In genomic region chr17:40779181-40779909, GRCh38 we compare ENCODE assay signal across 12 cellular contexts. TPM values are rescaled to one million over a fixed set of nuclear protein-coding genes. Genes with fewer than 3 reads are reported as not detected.
DNase-seq lines count a peak whose midpoint lies in the region; ATAC-seq and TF ChIP-seq lines count a peak whose summit lies in the region.
"Had no signal": no experiment of that assay in that cellular context is flagged by ENCODE, and none has a peak within 500 bp of the region (broad histone marks: within the 10 kb centered on the region; RNA-seq: fewer than 3 reads in every experiment).

No MANE protein-coding gene starts in this region.

- no peaks in the 10 kb centered on the region for H3K27me3 ChIP-seq in thyroid gland

- H3K36me3 Mint-ChIP-seq in activated CD8-positive, alpha-beta memory T cell treated with anti-CD3 and anti-CD28 coated beads, Interleukin-2, amount 10 ng/mL, durations not matched to agents 7 days and 5 days, result no peaks in the 10 kb centered on the region

- no peaks in the 10 kb centered on the region for H3K9me3 ChIP-seq in thyroid gland

- no peak overlapping the region for H3K27ac ChIP-seq in thyroid gland
- H3K27ac ChIP-seq: C4-2B had no signal

- no peaks in the 10 kb centered on the region for H3K4me1 Mint-ChIP-seq in activated CD8-positive, alpha-beta memory T cell treated with anti-CD3 and anti-CD28 coated beads, Interleukin-2, amount 10 ng/mL, durations not matched to agents 7 days and 5 days
- H3K4me1 Mint-ChIP-seq: central memory CD8-positive, alpha-beta T cell had no signal

- TF ChIP-seq POLR2A in thyroid gland (IDR thresholded peaks at IDR 0.05), result no peak

- no peak overlapping the region for H3K27ac Mint-ChIP-seq in activated CD8-positive, alpha-beta memory T cell treated with anti-CD3 and anti-CD28 coated beads, Interleukin-2, amount 10 ng/mL, durations not matched to agents 7 days and 5 days

- H3K36me3 ChIP-seq in thyroid gland, result no peaks in the 10 kb centered on the region

- 11 to 14% methylated on average over 35 to 37 of the region's 37 CpGs for WGBS in thyroid gland, 2 donors

- TF ChIP-seq CTCF in thyroid gland (IDR thresholded peaks at IDR 0.05), result no peak

- peaks cover 73% of the 10 kb centered on the region for H3K27me3 Mint-ChIP-seq in activated CD8-positive, alpha-beta memory T cell treated with anti-CD3 and anti-CD28 coated beads, Interleukin-2, amount 10 ng/mL, durations not matched to agents 7 days and 5 days

- intact Hi-C loops in thyroid gland (cut with DNase I), result no loop called here

- no peak for ATAC-seq in activated CD8-positive, alpha-beta memory T cell treated with anti-CD3 and anti-CD28 coated beads, Interleukin-2, amount 10 ng/mL, durations not matched to agents 7 days and 5 days
- ATAC-seq: left colon had no signal

- DNase-seq in activated CD8-positive, alpha-beta memory T cell treated with anti-CD3 and anti-CD28 coated beads, Interleukin-2, amount 10 ng/mL, durations not matched to agents 7 days and 5 days, result no peak
- DNase-seq in activated CD8-positive, alpha-beta memory T cell treated with anti-CD3 and anti-CD28 coated beads, Interleukin-2, amount 50 U/mL, for 48 hours, result no peak
- DNase-seq in activated T-cell treated with anti-CD3 and anti-CD28 coated beads for 48 hours (ENCODE audit: low read depth), result peak; percentile 16
- peak; percentile 48 for DNase-seq in iPS-NIHi11 (ENCODE audit: low spot score)
- DNase-seq in thyroid gland, result peak; percentile 70 to 76
- DNase-seq in middle frontal gyrus (ENCODE audit: extremely low spot score, low spot score), result no peak
- DNase-seq in NCI-H146 (lab: John Stamatoyannopoulos, UW), result no peak
- DNase-seq in GM03348 (ENCODE audit: low spot score), result no peak
- DNase-seq: NCI-H2081 treated with DMSO at 0.1 percent for 48 hours had no signal

- CTCF ChIA-PET in activated CD8-positive, alpha-beta memory T cell treated with anti-CD3 and anti-CD28 coated beads, Interleukin-2, amount 10 ng/mL, durations not matched to agents 7 days and 5 days (lab: Charles Lee), result no interaction called here

- H3K9me3 Mint-ChIP-seq in activated CD8-positive, alpha-beta memory T cell treated with anti-CD3 and anti-CD28 coated beads, Interleukin-2, amount 10 ng/mL, durations not matched to agents 7 days and 5 days (ENCODE audit: low read depth), result no peaks in the 10 kb centered on the region
- H3K9me3 Mint-ChIP-seq: central memory CD8-positive, alpha-beta T cell had no signal

- peak overlapping the region in 1 of 3 donors; percentile 10 for H3K4me3 ChIP-seq in thyroid gland (replicated peaks in 1 of 3)

- H3K4me3 Mint-ChIP-seq in activated CD8-positive, alpha-beta memory T cell treated with anti-CD3 and anti-CD28 coated beads, Interleukin-2, amount 10 ng/mL, durations not matched to agents 7 days and 5 days, result peak overlapping the region; percentile 50
- H3K4me3 Mint-ChIP-seq: central memory CD8-positive, alpha-beta T cell had no signal

- peaks cover 0 to 15% of the 10 kb centered on the region in 2 donors for H3K4me1 ChIP-seq in thyroid gland

RNA-seq across cellular contexts. Expression of gene KRT27, which starts 3.0 kb away (rescaled TPM):
- total RNA-seq in activated CD8-positive, alpha-beta memory T cell treated with anti-CD3 and anti-CD28 coated beads, Interleukin-2, amount 10 ng/mL, durations not matched to agents 7 days and 5 days, result not detected
- total RNA-seq in thyroid gland, result not detected

RNA-seq across cellular contexts. Expression of gene KRT26, which starts 7.3 kb away (rescaled TPM):
- not detected for total RNA-seq in activated CD8-positive, alpha-beta memory T cell treated with anti-CD3 and anti-CD28 coated beads, Interleukin-2, amount 10 ng/mL, durations not matched to agents 7 days and 5 days
- not detected for total RNA-seq in thyroid gland
- total RNA-seq: left colon had no signal

RNA-seq across cellular contexts. Expression of gene KRT28, which starts 20.4 kb away (rescaled TPM):
- total RNA-seq in activated CD8-positive, alpha-beta memory T cell treated with anti-CD3 and anti-CD28 coated beads, Interleukin-2, amount 10 ng/mL, durations not matched to agents 7 days and 5 days, result not detected
- not detected for total RNA-seq in thyroid gland
- total RNA-seq: left colon had no signal

RNA-seq across cellular contexts. Expression of gene KRT25, which starts 24.2 kb away (rescaled TPM):
- not detected for total RNA-seq in activated CD8-positive, alpha-beta memory T cell treated with anti-CD3 and anti-CD28 coated beads, Interleukin-2, amount 10 ng/mL, durations not matched to agents 7 days and 5 days
- not detected for total RNA-seq in thyroid gland
- total RNA-seq: left colon had no signal

RNA-seq across cellular contexts. Expression of gene KRT10, which starts 43.1 kb away (rescaled TPM):
- 10 to 100 TPM; 19.2 to 33.7 TPM for total RNA-seq in activated CD8-positive, alpha-beta memory T cell treated with anti-CD3 and anti-CD28 coated beads, Interleukin-2, amount 10 ng/mL, durations not matched to agents 7 days and 5 days
- 10 to 100 TPM in 2 of 4 donors, 1 to 10 TPM in 2; 1.3 to 10.8 (median 8.8) TPM for total RNA-seq in thyroid gland

Comparison
In these comparisons a context has a peak if more than half of its experiments do, and no peak if none do; other contexts are left out.
1. DNase-seq: peak in activated T-cell treated with anti-CD3 and anti-CD28 coated beads for 48 hours (single experiment), iPS-NIHi11 (single experiment) and thyroid gland (2 of 2); none in activated CD8-positive, alpha-beta memory T cell treated with anti-CD3 and anti-CD28 coated beads, Interleukin-2, amount 10 ng/mL, durations not matched to agents 7 days and 5 days (single experiment), activated CD8-positive, alpha-beta memory T cell treated with anti-CD3 and anti-CD28 coated beads, Interleukin-2, amount 50 U/mL, for 48 hours (single experiment), middle frontal gyrus (single experiment), NCI-H146 (single experiment) and GM03348 (single experiment).